ENCODE assay signal across 23 cellular contexts in the genomic region with DNA sequence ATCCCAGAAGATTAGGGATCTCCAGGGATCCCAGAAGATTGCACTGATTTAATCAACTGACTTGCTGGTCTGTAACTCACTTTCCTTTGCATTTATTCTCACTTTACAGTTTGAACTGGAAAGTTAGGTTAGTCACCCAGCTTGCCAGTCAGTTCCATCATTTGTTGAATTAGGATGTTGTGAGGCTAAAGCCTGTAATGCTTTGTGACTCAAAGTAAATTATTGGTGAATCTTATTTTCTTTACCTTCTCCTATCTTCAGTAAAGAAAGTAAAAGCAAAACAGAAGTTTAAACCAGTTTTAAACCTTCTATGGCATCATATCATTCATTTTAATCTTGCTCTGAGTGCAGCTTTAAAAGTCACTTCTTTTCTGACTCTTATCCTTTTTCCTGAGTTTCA.
DNase-seq lines count a peak whose midpoint lies in the region; ATAC-seq and TF ChIP-seq lines count a peak whose summit lies in the region.
"Had no signal": no experiment of that assay in that cellular context is flagged by ENCODE, and none has a peak within 500 bp of the region (broad histone marks: within the 10 kb centered on the region; RNA-seq: fewer than 3 reads in every experiment).

No MANE protein-coding gene starts in this region.

- H3K36me3 ChIP-seq in MM.1S (replicated peaks; ENCODE audit: insufficient read depth, low read length) (no peaks in the 10 kb centered on the region; the same call in 1 of the 2 replicates), endocrine pancreas (ENCODE audit: control insufficient read depth, insufficient read depth, low read length) (no peaks in the 10 kb centered on the region), mesendoderm (ENCODE audit: control insufficient read depth, insufficient read depth, low read length) (no peaks in the 10 kb centered on the region)
- H3K36me3 ChIP-seq: gastroesophageal sphincter, MG63 had no signal

- no peaks in the 10 kb centered on the region for H3K9me2 ChIP-seq in MM.1S (replicated peaks; ENCODE audit: insufficient read depth, low read length)

- peak overlapping the region; percentile 76 for H3K4me2 ChIP-seq in MM.1S (ENCODE audit: low read depth, low read length)
- H3K4me2 ChIP-seq in mesendoderm (ENCODE audit: low read length), result no peak overlapping the region

- no peak overlapping the region for H2AFZ ChIP-seq in MM.1S (ENCODE audit: low read length)

- H2BK120ac ChIP-seq in mesendoderm (ENCODE audit: low read depth, low read length), result no peak overlapping the region

- no peaks in the 10 kb centered on the region for H4K20me1 ChIP-seq in MM.1S (ENCODE audit: insufficient read depth, low read length)

- no peak overlapping the region for H2BK5ac ChIP-seq in mesendoderm (ENCODE audit: low read length)

- no peaks in the 10 kb centered on the region for H3K27me3 ChIP-seq in MM.1S (replicated peaks; ENCODE audit: insufficient read depth, low read length)
- no peaks in the 10 kb centered on the region for H3K27me3 ChIP-seq in endocrine pancreas (ENCODE audit: control insufficient read depth, insufficient read depth, low read length)
- H3K27me3 ChIP-seq in mesendoderm (ENCODE audit: insufficient read depth, low read length, poor library complexity), result no peaks in the 10 kb centered on the region
- H3K27me3 ChIP-seq: gastroesophageal sphincter, MG63 had no signal

- H3K4me1 ChIP-seq in MM.1S (ENCODE audit: low read length), result peaks cover 50% of the 10 kb centered on the region
- H3K4me1 ChIP-seq in endocrine pancreas (ENCODE audit: control insufficient read depth, insufficient read depth, low read length), result peaks cover 10% of the 10 kb centered on the region
- peaks cover 5% of the 10 kb centered on the region for H3K4me1 ChIP-seq in mesendoderm (ENCODE audit: control insufficient read depth, low read depth, low read length)

- no peak overlapping the region for H2AK5ac ChIP-seq in mesendoderm (ENCODE audit: low read length)

- TF ChIP-seq CTCF in GM12865 (IDR thresholded peaks at IDR 0.05; ENCODE audit: insufficient read depth, low read depth, low read length, missing control alignments) (no peak), MM.1S (IDR thresholded peaks at IDR 0.05; ENCODE audit: low read length) (no peak)

- H3K4me3 ChIP-seq in GM12865 (ENCODE audit: low read depth, low read length), result peak overlapping the region; percentile 5; the same call in 1 of the 2 replicates
- H3K4me3 ChIP-seq in MM.1S (ENCODE audit: low read length), result peak overlapping the region; percentile 27
- peak overlapping the region; percentile 59 for H3K4me3 ChIP-seq in endocrine pancreas (ENCODE audit: control insufficient read depth, insufficient read depth, low read length)
- no peak overlapping the region for H3K4me3 ChIP-seq in mesendoderm (ENCODE audit: low read length)
- H3K4me3 ChIP-seq: gastroesophageal sphincter, lung, MG63 had no signal

- no peaks in the 10 kb centered on the region for H3K79me1 ChIP-seq in mesendoderm (ENCODE audit: low read length)

- no peak overlapping the region for H4K8ac ChIP-seq in mesendoderm (ENCODE audit: low read depth, low read length)

- no peak overlapping the region for H3K18ac ChIP-seq in mesendoderm (ENCODE audit: low read length)

- no peak overlapping the region for H4K5ac ChIP-seq in mesendoderm (ENCODE audit: low read length)

- H3K9me3 ChIP-seq in MM.1S (replicated peaks; ENCODE audit: insufficient read depth, low read length) (no peaks in the 10 kb centered on the region), endocrine pancreas (ENCODE audit: control insufficient read depth, low read length) (no peaks in the 10 kb centered on the region)
- H3K9me3 ChIP-seq: gastroesophageal sphincter, MG63 had no signal

- peaks cover 62% of the 10 kb centered on the region for H3K79me2 ChIP-seq in MM.1S (ENCODE audit: low read length)
- H3K79me2 ChIP-seq in mesendoderm (ENCODE audit: control insufficient read depth, insufficient read depth, low read length), result no peaks in the 10 kb centered on the region

- H3K4ac ChIP-seq in mesendoderm (ENCODE audit: low read depth, low read length), result no peak overlapping the region

- no peak overlapping the region for H2BK15ac ChIP-seq in mesendoderm (replicated peaks; ENCODE audit: low read depth)

- H3K9ac ChIP-seq in MM.1S (ENCODE audit: low read length), result peak overlapping the region; percentile 38
- H3K9ac ChIP-seq in endocrine pancreas (ENCODE audit: control insufficient read depth, insufficient read depth, low read length), result no peak overlapping the region
- no peak overlapping the region for H3K9ac ChIP-seq in mesendoderm (ENCODE audit: low read length)

- peak overlapping the region; percentile 77 for H3K27ac ChIP-seq in MM.1S (ENCODE audit: low read length)
- H3K27ac ChIP-seq in mesendoderm (ENCODE audit: low read depth, low read length), result no peak overlapping the region
- H3K27ac ChIP-seq: gastroesophageal sphincter had no signal

- ATAC-seq in left lobe of liver (no peak), GM18858 (IDR thresholded peaks at IDR 0.05; ENCODE audit: unreplicated experiment) (no peak)
- ATAC-seq: activated CD8-positive, alpha-beta T cell treated with anti-CD3 and anti-CD28 coated beads, Interleukin-2, amount 10 ng/mL, durations not matched to agents 7 days and 5 days; activated naive CD8-positive, alpha-beta T cell treated with anti-CD3 and anti-CD28 coated beads, Interleukin-2, amount 50 U/mL, for 24 hours; gastroesophageal sphincter; natural killer cell; WTC11 had no signal

- H3F3A ChIP-seq in MM.1S (ENCODE audit: insufficient read depth, low read length), result peaks cover 25% of the 10 kb centered on the region

- no peak overlapping the region for H3K56ac ChIP-seq in mesendoderm (ENCODE audit: low read length)

- DNase-seq in GM12865 (ENCODE audit: low read depth) (no peak), MM.1S (no peak), mesendoderm (peak; percentile 23), cerebellum (ENCODE audit: low spot score) (no peak), mucosa of gallbladder (ENCODE audit: low spot score) (no peak), left lobe of liver (ENCODE audit: low spot score) (no peak)
- DNase-seq: activated CD8-positive, alpha-beta T cell treated with anti-CD3 and anti-CD28 coated beads, Interleukin-2, amount 10 ng/mL, durations not matched to agents 7 days and 5 days; activated naive CD8-positive, alpha-beta T cell treated with anti-CD3 and anti-CD28 coated beads, Interleukin-2, amount 50 U/mL, for 24 hours; CD4-positive, alpha-beta T cell; central memory CD4-positive, alpha-beta T cell; DMS79 treated with DMSO at 0.1 percent for 48 hours; endodermal cell; MG63; natural killer cell; NCI-H1930; NCI-H510A treated with DMSO at 0.1 percent for 48 hours; SHP77 treated with DMSO at 0.1 percent for 48 hours; stimulated activated naive CD4-positive, alpha-beta T cell treated with Interleukin-2 at 50 U/mL for 16 hours had no signal

- H3K23ac ChIP-seq in mesendoderm (ENCODE audit: low read length), result no peak overlapping the region
